In genomic region chr1:239558559-239558958, GRCh38 we compare ENCODE assay signal across 25 cellular contexts.
DNase-seq lines count a peak whose midpoint lies in the region; ATAC-seq, FAIRE-seq and TF ChIP-seq lines count a peak whose summit lies in the region.
"Had no signal": no experiment of that assay in that cellular context is flagged by ENCODE, and none has a peak within 500 bp of the region (broad histone marks: within the 10 kb centered on the region; RNA-seq: fewer than 3 reads in every experiment).

No MANE protein-coding gene starts in this region.

- no peaks in the 10 kb centered on the region for H3K9me3 Mint-ChIP-seq in activated CD4-positive, alpha-beta T cell treated with anti-CD3 and anti-CD28 coated beads for 36 hours (ENCODE audit: low read depth)
- H3K9me3 Mint-ChIP-seq in stimulated activated naive B cell treated with anti-CD40 and anti-IgM and Interleukin-4, amounts not matched to agents 10 μg/mL and 1 μg/mL and 100 μg/mL, for 72 hours = no peaks in the 10 kb centered on the region
- no peaks in the 10 kb centered on the region for H3K9me3 Mint-ChIP-seq in H9
- H3K9me3 Mint-ChIP-seq: CD4-positive, alpha-beta T cell had no signal

- no peak overlapping the region for H3K4ac ChIP-seq in H9 (ENCODE audit: low read depth, low read length)

- H3K9me2 ChIP-seq in PC-3 (replicated peaks; ENCODE audit: low read length) = no peaks in the 10 kb centered on the region

- no peak overlapping the region for H4K5ac ChIP-seq in H9 (ENCODE audit: insufficient read length, low read depth, low read length)

- no peak overlapping the region for H3K14ac ChIP-seq in H9 (ENCODE audit: insufficient read depth, low read length)

- no peaks in the 10 kb centered on the region for H3K36me3 Mint-ChIP-seq in activated CD4-positive, alpha-beta T cell treated with anti-CD3 and anti-CD28 coated beads for 36 hours (ENCODE audit: low read depth)
- no peaks in the 10 kb centered on the region for H3K36me3 Mint-ChIP-seq in stimulated activated naive B cell treated with anti-CD40 and anti-IgM and Interleukin-4, amounts not matched to agents 10 μg/mL and 1 μg/mL and 100 μg/mL, for 72 hours
- H3K36me3 Mint-ChIP-seq in H9 (ENCODE audit: insufficient read depth in 1 of 3, low read depth in 3 of 3) = no peaks in the 10 kb centered on the region

- TF ChIP-seq POLR2A in A549 (IDR thresholded peaks at IDR 0.05; ENCODE audit: low read length) = no peak

- no peak overlapping the region for H4K8ac ChIP-seq in H9 (replicated peaks; ENCODE audit: insufficient read length, low read depth, low read length)

- H3K4me1 ChIP-seq in A549 = peaks cover 7% of the 10 kb centered on the region; the same call in 2 of the 3 replicates
- H3K4me1 ChIP-seq in PC-3 (ENCODE audit: insufficient read depth, low read length) = peaks cover 22% of the 10 kb centered on the region
- H3K4me1 ChIP-seq in H9 (ENCODE audit: insufficient read depth, low read length) = peaks cover 2% of the 10 kb centered on the region; the same call in 1 of the 2 replicates

- POLR2A ChIA-PET in activated CD4-positive, alpha-beta T cell treated with anti-CD3 and anti-CD28 coated beads for 36 hours (lab: Charles Lee) = interaction anchor here (0.6 kb wide), 1 partner anchor 296 kb away, joined by 9 read pairs; no protein-coding TSS in a partner anchor
- POLR2A ChIA-PET in A549 (lab: Yijun Ruan, JAX) = no interaction called here
- POLR2A ChIA-PET in PC-3 (lab: Charles Lee; ENCODE audit: unreplicated experiment) = interaction anchor here (1.0 kb wide), 1 partner anchor 27 kb away, joined by 7 read pairs; no protein-coding TSS in a partner anchor

- peak overlapping the region; percentile 63 for H3K4me2 ChIP-seq in A549
- H3K4me2 ChIP-seq in PC-3 (ENCODE audit: low read length) = peak overlapping the region; percentile 76
- H3K4me2 ChIP-seq in H9 (ENCODE audit: insufficient read depth, insufficient read length, low read length) = no peak overlapping the region

- H3K4me3 Mint-ChIP-seq in activated CD4-positive, alpha-beta T cell treated with anti-CD3 and anti-CD28 coated beads for 36 hours = no peak overlapping the region
- no peak overlapping the region for H3K4me3 Mint-ChIP-seq in stimulated activated naive B cell treated with anti-CD40 and anti-IgM and Interleukin-4, amounts not matched to agents 10 μg/mL and 1 μg/mL and 100 μg/mL, for 72 hours
- no peak overlapping the region for H3K4me3 Mint-ChIP-seq in H9
- H3K4me3 Mint-ChIP-seq: CD4-positive, alpha-beta T cell had no signal

- no peak for DNase-seq in activated CD4-positive, alpha-beta T cell treated with anti-CD3 and anti-CD28 coated beads for 36 hours
- DNase-seq in activated CD4-positive, alpha-beta T cell treated with anti-CD3 and anti-CD28 coated beads for 4 hours = no peak
- DNase-seq in A549 (ENCODE audit: low read depth in 1 of 2, low spot score in 1 of 2) (peak in 1 of 2 experiments; percentile 17), PC-3 (peak; percentile 89), epithelial cell of prostate (ENCODE audit: low read depth, low spot score) (no peak), H9 (no peak)
- DNase-seq in NK-92 treated with Interleukin-12 subunit alpha and Interleukin-12 subunit beta, amount 100 ng/mL, for 24 hours (lab: John Stamatoyannopoulos, UW) = no peak
- no peak for DNase-seq in stimulated activated naive B cell treated with anti-CD40 and anti-IgM and Interleukin-4, amounts not matched to agents 10 μg/mL and 1 μg/mL and 100 μg/mL, for 72 hours
- DNase-seq: AML-193; CD4-positive, alpha-beta T cell; COR-L47; DND-41; NCI-H1092 treated with DMSO at 0.1 percent for 48 hours; NCI-H1436 treated with DMSO at 0.1 percent for 48 hours; NCI-H187 treated with DMSO at 0.1 percent for 48 hours; NCI-H2171 treated with DMSO at 0.1 percent for 48 hours; NCI-H345; NCI-H524; NCI-H748 treated with DMSO at 0.1 percent for 48 hours; SIG-M5 had no signal

- peaks cover 10% of the 10 kb centered on the region for H3K4me1 Mint-ChIP-seq in activated CD4-positive, alpha-beta T cell treated with anti-CD3 and anti-CD28 coated beads for 36 hours
- H3K4me1 Mint-ChIP-seq in stimulated activated naive B cell treated with anti-CD40 and anti-IgM and Interleukin-4, amounts not matched to agents 10 μg/mL and 1 μg/mL and 100 μg/mL, for 72 hours = peaks cover 3 to 10% of the 10 kb centered on the region in 2 donors
- H3K4me1 Mint-ChIP-seq in H9 = peaks cover 7 to 8% of the 10 kb centered on the region in 2 experiments

- no peaks in the 10 kb centered on the region for H3K27me3 ChIP-seq in PC-3 (ENCODE audit: low read length)
- no peaks in the 10 kb centered on the region for H3K27me3 ChIP-seq in H9 (ENCODE audit: insufficient read depth, low read length)
- H3K27me3 ChIP-seq: BLaER1 treated with 17β-estradiol and CSF1 and Interleukin-3, amounts not matched to agents 10 nM and 100 nM had no signal

- H3K9ac ChIP-seq in PC-3 (ENCODE audit: low read length) (peak overlapping the region; percentile 18; the same call in 1 of the 2 replicates), H9 (ENCODE audit: extremely low read depth, insufficient read length, low read length) (no peak overlapping the region)
- H3K9ac ChIP-seq: BLaER1 treated with 17β-estradiol and CSF1 and Interleukin-3, amounts not matched to agents 10 nM and 100 nM had no signal

- H2AFZ ChIP-seq in PC-3 (ENCODE audit: low read length) (no peak overlapping the region), H9 (ENCODE audit: low read length) (no peak overlapping the region)

- H3K23me2 ChIP-seq in H9 (ENCODE audit: insufficient read length, low read depth, low read length, poor library complexity, severe bottlenecking) = no peaks in the 10 kb centered on the region

- H3K27me3 Mint-ChIP-seq in activated CD4-positive, alpha-beta T cell treated with anti-CD3 and anti-CD28 coated beads for 36 hours = no peaks in the 10 kb centered on the region
- no peaks in the 10 kb centered on the region for H3K27me3 Mint-ChIP-seq in stimulated activated naive B cell treated with anti-CD40 and anti-IgM and Interleukin-4, amounts not matched to agents 10 μg/mL and 1 μg/mL and 100 μg/mL, for 72 hours
- H3K27me3 Mint-ChIP-seq in H9 (ENCODE audit: low read depth) = no peaks in the 10 kb centered on the region

- no peak overlapping the region for H2BK5ac ChIP-seq in H9 (ENCODE audit: insufficient read length, low read length)

- no peak for FAIRE-seq in A549 (lab: Jason Lieb, UNC)
- FAIRE-seq: A204.1, GM18507, H54 had no signal

- H4K91ac ChIP-seq in H9 (ENCODE audit: insufficient read length, low read depth, low read length) = no peak overlapping the region

- no peak overlapping the region for H3T11ph ChIP-seq in H9 (ENCODE audit: low read length)

- TF ChIP-seq RAD21 in A549 (conservative IDR thresholded peaks at IDR 0.05 in 1 of 2, IDR thresholded peaks at IDR 0.05 in 1 of 2) = no peak

- H3K23ac ChIP-seq in H9 (ENCODE audit: insufficient read length, low read depth, low read length) = no peak overlapping the region

- H3K4me3 ChIP-seq in A549 = no peak overlapping the region
- peak overlapping the region; percentile 41 for H3K4me3 ChIP-seq in PC-3 (ENCODE audit: low read length)
- H3K4me3 ChIP-seq: BLaER1 treated with 17β-estradiol and CSF1 and Interleukin-3, amounts not matched to agents 10 nM and 100 nM; SK-N-MC had no signal

- no peak for TF ChIP-seq CTCF in A549 (IDR thresholded peaks at IDR 0.05)
- no peak for TF ChIP-seq CTCF in PC-3 (conservative IDR thresholded peaks at IDR 0.05; ENCODE audit: low read depth, low read length)
- no peak for TF ChIP-seq CTCF in H9 (conservative IDR thresholded peaks at IDR 0.05)

- no peak overlapping the region for H2BK120ac ChIP-seq in H9 (ENCODE audit: low read depth, low read length, poor library complexity, severe bottlenecking)

- no peak overlapping the region for H2BK20ac ChIP-seq in H9 (ENCODE audit: low read depth, low read length, poor library complexity, severe bottlenecking)

- no peaks in the 10 kb centered on the region for H4K20me1 ChIP-seq in PC-3 (ENCODE audit: low read length)
- H4K20me1 ChIP-seq in H9 (ENCODE audit: control insufficient read depth, insufficient read depth, insufficient read length) = no peaks in the 10 kb centered on the region
- H4K20me1 ChIP-seq: BLaER1 treated with 17β-estradiol and CSF1 and Interleukin-3, amounts not matched to agents 10 nM and 100 nM had no signal

- peaks cover 11% of the 10 kb centered on the region for H3F3A ChIP-seq in PC-3 (ENCODE audit: low read length, unreplicated experiment)

- H2BK15ac ChIP-seq in H9 (ENCODE audit: low read depth, low read length) = no peak overlapping the region

- no peaks in the 10 kb centered on the region for H3K36me3 ChIP-seq in PC-3 (ENCODE audit: low read depth, low read length)
- H3K36me3 ChIP-seq: BLaER1 treated with 17β-estradiol and CSF1 and Interleukin-3, amounts not matched to agents 10 nM and 100 nM had no signal

- no peaks in the 10 kb centered on the region for H3K79me2 ChIP-seq in PC-3 (ENCODE audit: low read length)
- H3K79me2 ChIP-seq in H9 (ENCODE audit: insufficient read depth, low read length) = no peaks in the 10 kb centered on the region

- no peak for ATAC-seq in activated CD4-positive, alpha-beta T cell treated with anti-CD3 and anti-CD28 coated beads for 36 hours
- no peak for ATAC-seq in A549
- ATAC-seq in PC-3 = peak; percentile 90
- ATAC-seq in stimulated activated naive B cell treated with anti-CD40 and anti-IgM and Interleukin-4, amounts not matched to agents 10 μg/mL and 1 μg/mL and 100 μg/mL, for 72 hours (replicated peaks) = no peak

- no TSS peak for BruUV-seq in PC-3 (replicated peaks; lab: Mats Ljungman, UMichigan)

- H2BK12ac ChIP-seq in H9 (ENCODE audit: insufficient read length, low read depth, low read length) = no peak overlapping the region

- H3K79me1 ChIP-seq in H9 (ENCODE audit: insufficient read depth, low read depth, low read length, poor library complexity, severe bottlenecking) = no peaks in the 10 kb centered on the region

- H3K18ac ChIP-seq in H9 (ENCODE audit: insufficient read length, low read depth, low read length) = no peak overlapping the region

- intact Hi-C loops in activated CD4-positive, alpha-beta T cell treated with anti-CD3 and anti-CD28 coated beads for 36 hours (cut with DNase I, micrococcal nuclease) = no loop called here
- intact Hi-C loops in PC-3 (cut with micrococcal nuclease) = loop anchor here (5.0 to 10.0 kb wide), 5 partner anchors 44 to 336 kb away; no protein-coding TSS in a partner anchor

- H3K27ac Mint-ChIP-seq in activated CD4-positive, alpha-beta T cell treated with anti-CD3 and anti-CD28 coated beads for 36 hours = peak overlapping the region; percentile 24
- no peak overlapping the region for H3K27ac Mint-ChIP-seq in stimulated activated naive B cell treated with anti-CD40 and anti-IgM and Interleukin-4, amounts not matched to agents 10 μg/mL and 1 μg/mL and 100 μg/mL, for 72 hours
- no peak overlapping the region for H3K27ac Mint-ChIP-seq in H9
- H3K27ac Mint-ChIP-seq: CD4-positive, alpha-beta T cell had no signal

- CTCF ChIA-PET in activated CD4-positive, alpha-beta T cell treated with anti-CD3 and anti-CD28 coated beads for 36 hours (lab: Charles Lee) = no interaction called here
- CTCF ChIA-PET in A549 (lab: Yijun Ruan, JAX) = no interaction called here
- CTCF ChIA-PET in PC-3 (lab: Charles Lee) = interaction anchor here (1.0 kb wide), 1 partner anchor 447 kb away, joined by 3 read pairs; no protein-coding TSS in a partner anchor

- no peak for TF ChIP-seq EP300 in A549 (IDR thresholded peaks at IDR 0.05)

- no peaks in the 10 kb centered on the region for H3K9me3 ChIP-seq in A549
- no peaks in the 10 kb centered on the region for H3K9me3 ChIP-seq in PC-3 (ENCODE audit: low read length)
- H3K9me3 ChIP-seq in H9 (ENCODE audit: control insufficient read depth, low read depth, low read length) = no peaks in the 10 kb centered on the region

- WGBS in A549 (ENCODE audit: missing lambda C conversion rate) = 20% methylated on average over 2 of the region's 2 CpGs
- WGBS in H9 (ENCODE audit: extremely low coverage, insufficient read length, low lambda C conversion rate) = no CpG with 5 or more reads among the region's 2 CpGs

- H3K56ac ChIP-seq in H9 (ENCODE audit: insufficient read length, low read depth, low read length) = no peak overlapping the region

- no peak overlapping the region for H2AK5ac ChIP-seq in H9 (ENCODE audit: insufficient read length, low read length)

- no peak overlapping the region for H3K27ac ChIP-seq in A549
- peak overlapping the region; percentile 79 for H3K27ac ChIP-seq in PC-3 (ENCODE audit: low read length)
- peak overlapping the region; percentile 31 for H3K27ac ChIP-seq in epithelial cell of prostate
- H3K27ac ChIP-seq in H9 (ENCODE audit: insufficient read length, low read depth, low read length) = no peak overlapping the region
- H3K27ac ChIP-seq: BLaER1 treated with 17β-estradiol and CSF1 and Interleukin-3, amounts not matched to agents 10 nM and 100 nM; SK-N-MC had no signal

Comparison
In these comparisons a context has a peak if more than half of its experiments do, and no peak if none do; other contexts are left out.
1. H3K27ac ChIP-seq: peak in PC-3 (single experiment) and epithelial cell of prostate (single experiment); none in A549 (0 of 2) and H9 (single experiment).